21 cellular contexts compared by ENCODE assay signal in the genomic region with DNA sequence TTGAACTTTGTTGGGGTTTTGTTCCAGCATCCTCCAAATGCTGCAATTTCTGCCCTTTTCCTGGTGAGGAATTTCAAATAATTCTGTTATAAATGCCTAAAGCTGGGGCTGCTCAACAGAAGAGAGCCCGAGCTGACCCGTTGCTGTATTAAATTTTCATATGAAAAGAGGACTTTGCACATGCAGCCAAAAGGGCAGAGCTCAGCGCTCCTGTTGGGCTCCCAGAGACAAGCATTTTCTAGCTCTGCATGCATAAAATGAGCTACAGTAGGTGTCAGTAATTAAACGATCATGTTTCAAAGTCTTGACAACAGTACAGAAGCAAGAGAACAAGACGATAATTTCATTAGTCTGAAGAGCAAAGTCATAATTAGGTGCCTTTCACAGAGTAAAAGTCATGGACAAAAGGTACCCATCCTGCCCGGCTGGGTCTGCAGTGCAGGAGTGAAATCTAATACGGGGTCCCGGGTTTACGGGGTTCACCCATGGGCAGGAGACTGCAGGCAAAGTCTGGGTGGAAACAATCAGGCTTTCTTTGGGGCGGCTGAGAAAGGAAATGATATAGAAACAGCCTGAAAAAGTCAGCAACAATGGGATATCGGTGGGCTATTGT.
A peak's percentile ranks its signal among the peaks of the same experiment; 100 is the strongest.
DNase-seq lines count a peak whose midpoint lies in the region; ATAC-seq and TF ChIP-seq lines count a peak whose summit lies in the region.
"Had no signal": no experiment of that assay in that cellular context is flagged by ENCODE, and none has a peak within 500 bp of the region (broad histone marks: within the 10 kb centered on the region; RNA-seq: fewer than 3 reads in every experiment).

No MANE protein-coding gene starts in this region.

- TF ChIP-seq CTCF in brain (conservative IDR thresholded peaks at IDR 0.05) = no peak
- no peak for TF ChIP-seq CTCF in neural progenitor cell (IDR thresholded peaks at IDR 0.05)
- no peak for TF ChIP-seq CTCF in prostate gland (IDR thresholded peaks at IDR 0.05)
- no peak for TF ChIP-seq CTCF in natural killer cell (IDR thresholded peaks at IDR 0.05)

- H3K9ac ChIP-seq in neural progenitor cell = no peak overlapping the region

- intact Hi-C loops in prostate gland (cut with DNase I) (no loop called here), natural killer cell (cut with micrococcal nuclease) (no loop called here)

- H3K36me3 ChIP-seq in neural progenitor cell (no peaks in the 10 kb centered on the region), prostate gland (no peaks in the 10 kb centered on the region)
- H3K36me3 ChIP-seq: BE2C had no signal

- H3K27ac Mint-ChIP-seq in brain (peak overlapping the region in 3 of 5 experiments; percentile 27 to 91 (median 58)), neural progenitor cell (no peak overlapping the region), natural killer cell (no peak overlapping the region)

- ATAC-seq in natural killer cell (no peak), GM21447 (IDR thresholded peaks at IDR 0.05; ENCODE audit: unreplicated experiment) (no peak)
- ATAC-seq: HCT116, Right ventricle myocardium inferior had no signal

- H3K4me3 ChIP-seq in neural progenitor cell = no peak overlapping the region
- H3K4me3 ChIP-seq in prostate gland = no peak overlapping the region

- H3K4me1 Mint-ChIP-seq in brain (peaks cover 94% of the 10 kb centered on the region), neural progenitor cell (peaks cover 56% of the 10 kb centered on the region), natural killer cell (no peaks in the 10 kb centered on the region)
- H3K4me1 Mint-ChIP-seq: CD4-positive, CD25-positive, alpha-beta regulatory T cell had no signal

- H3K9me3 Mint-ChIP-seq in brain (peaks cover 0 to 13% (median 0%) of the 10 kb centered on the region in 5 experiments), neural progenitor cell (no peaks in the 10 kb centered on the region), natural killer cell (no peaks in the 10 kb centered on the region)

- H3K9me3 ChIP-seq in neural progenitor cell (ENCODE audit: low read depth) (no peaks in the 10 kb centered on the region), prostate gland (no peaks in the 10 kb centered on the region)
- H3K9me3 ChIP-seq: BE2C had no signal

- H3K36me3 Mint-ChIP-seq in brain = peaks cover 3% of the 10 kb centered on the region
- H3K36me3 Mint-ChIP-seq in neural progenitor cell = no peaks in the 10 kb centered on the region
- no peaks in the 10 kb centered on the region for H3K36me3 Mint-ChIP-seq in natural killer cell
- H3K36me3 Mint-ChIP-seq: CD4-positive, CD25-positive, alpha-beta regulatory T cell had no signal

- H3K27me3 Mint-ChIP-seq in brain (peaks cover 3% of the 10 kb centered on the region), neural progenitor cell (ENCODE audit: insufficient read depth, low read depth) (peaks cover 9% of the 10 kb centered on the region), natural killer cell (ENCODE audit: low read depth in 2 of 2) (peaks cover 9 to 46% of the 10 kb centered on the region in 2 donors)

- H3K79me2 ChIP-seq in neural progenitor cell (ENCODE audit: low read depth) = no peaks in the 10 kb centered on the region

- H3K4me3 Mint-ChIP-seq in brain (peak overlapping the region in 4 of 5 experiments; percentile 42 to 61 (median 48)), neural progenitor cell (peak overlapping the region; percentile 44), natural killer cell (no peak overlapping the region)
- H3K4me3 Mint-ChIP-seq: CD4-positive, CD25-positive, alpha-beta regulatory T cell had no signal

- no peak overlapping the region for H2AFZ ChIP-seq in neural progenitor cell (replicated peaks)

- H3K27me3 ChIP-seq in neural progenitor cell (peaks cover 14% of the 10 kb centered on the region), prostate gland (replicated peaks; ENCODE audit: insufficient read depth) (peaks cover 28% of the 10 kb centered on the region)
- H3K27me3 ChIP-seq: BE2C had no signal

- 25% methylated on average over 11 of the region's 11 CpGs for WGBS in prostate gland

- peak; percentile 33 for DNase-seq in NCI-H1105 treated with DMSO at 0.1 percent for 48 hours (lab: John Stamatoyannopoulos, UW)
- no peak for DNase-seq in NCI-H1105 (lab: John Stamatoyannopoulos, UW)
- DNase-seq in NCI-H1436 (lab: John Stamatoyannopoulos, UW) = peak; percentile 42
- no peak for DNase-seq in neural progenitor cell (ENCODE audit: low spot score)
- no peak for DNase-seq in prostate gland (ENCODE audit: low spot score)
- DNase-seq in natural killer cell = no peak
- DNase-seq: 8988T; BE2C; CD4-positive, CD25-positive, alpha-beta regulatory T cell; COR-L47; DMS153; GDM1; NCI-H2029; NCI-H2227 treated with DMSO at 0.1 percent for 48 hours; NCI-H510A treated with DMSO at 0.1 percent for 48 hours; NK-92 treated with Interleukin-12 subunit alpha and Interleukin-12 subunit beta, amount 100 ng/mL, for 24 hours; SW 1271 had no signal

- H3K27ac ChIP-seq in neural progenitor cell (no peak overlapping the region), prostate gland (no peak overlapping the region)

- H3K4me1 ChIP-seq in neural progenitor cell (peaks cover 53% of the 10 kb centered on the region), prostate gland (replicated peaks) (no peaks in the 10 kb centered on the region)

- H4K20me1 ChIP-seq in neural progenitor cell (ENCODE audit: low read depth) = peaks cover 7% of the 10 kb centered on the region

- peak overlapping the region; percentile 76 for H3K4me2 ChIP-seq in neural progenitor cell

- no peak for TF ChIP-seq POLR2A in prostate gland (IDR thresholded peaks at IDR 0.05)

- peaks cover 23% of the 10 kb centered on the region for H3F3A ChIP-seq in neural progenitor cell (ENCODE audit: low read depth)

Comparison
In these comparisons a context has a peak if more than half of its experiments do, and no peak if none do; other contexts are left out.
1. DNase-seq: peak in NCI-H1105 treated with DMSO at 0.1 percent for 48 hours (single experiment) and NCI-H1436 (single experiment); none in NCI-H1105 (single experiment), neural progenitor cell (single experiment), prostate gland (single experiment) and natural killer cell (single experiment).
2. H3K27ac Mint-ChIP-seq: peak in brain (3 of 5); none in neural progenitor cell (single experiment) and natural killer cell (0 of 2).